1 cellular context compared by ENCODE assay signal in the genomic region with DNA sequence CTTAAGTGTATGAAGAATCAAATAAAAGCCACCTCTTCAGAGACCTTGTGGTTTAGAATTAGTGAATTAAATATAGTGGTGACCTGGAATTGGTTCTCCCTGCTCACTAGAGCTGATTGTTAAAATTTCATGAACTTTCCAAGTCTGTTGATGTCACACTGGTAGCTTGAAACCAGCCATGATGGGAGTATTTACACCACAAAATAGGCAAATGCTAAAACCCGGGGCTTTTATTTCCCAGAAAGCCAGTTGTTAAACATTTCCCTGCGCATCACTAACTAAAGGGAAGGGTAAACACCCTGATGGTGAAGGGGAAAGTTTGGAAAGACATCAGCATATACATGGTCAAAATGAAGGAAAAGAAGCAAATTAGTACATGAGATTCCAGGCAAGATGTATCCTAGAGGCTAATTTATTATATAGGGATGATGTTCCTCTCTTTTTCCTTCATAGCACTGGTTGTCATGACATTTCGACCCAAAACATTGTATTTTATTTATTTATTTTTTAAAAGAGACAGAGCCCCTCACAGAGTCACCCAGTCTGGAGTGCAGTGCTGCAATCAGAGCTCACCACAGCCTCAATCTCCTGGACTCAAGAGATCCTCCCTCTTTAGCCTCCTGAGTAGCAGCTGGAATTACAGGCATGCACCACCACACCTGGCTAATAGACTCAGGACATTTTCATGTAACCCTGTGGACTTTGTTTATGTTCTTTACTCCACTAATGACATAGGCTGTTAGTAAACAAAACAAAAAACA.
TF ChIP-seq lines count a peak whose summit lies in the region.

No MANE protein-coding gene starts in this region.

TF ChIP-seq in HCT116, 20 proteins besides CTCF, POLR2A, EP300 and RAD21 (continued from another document):
- TF ChIP-seq, protein P1, sequence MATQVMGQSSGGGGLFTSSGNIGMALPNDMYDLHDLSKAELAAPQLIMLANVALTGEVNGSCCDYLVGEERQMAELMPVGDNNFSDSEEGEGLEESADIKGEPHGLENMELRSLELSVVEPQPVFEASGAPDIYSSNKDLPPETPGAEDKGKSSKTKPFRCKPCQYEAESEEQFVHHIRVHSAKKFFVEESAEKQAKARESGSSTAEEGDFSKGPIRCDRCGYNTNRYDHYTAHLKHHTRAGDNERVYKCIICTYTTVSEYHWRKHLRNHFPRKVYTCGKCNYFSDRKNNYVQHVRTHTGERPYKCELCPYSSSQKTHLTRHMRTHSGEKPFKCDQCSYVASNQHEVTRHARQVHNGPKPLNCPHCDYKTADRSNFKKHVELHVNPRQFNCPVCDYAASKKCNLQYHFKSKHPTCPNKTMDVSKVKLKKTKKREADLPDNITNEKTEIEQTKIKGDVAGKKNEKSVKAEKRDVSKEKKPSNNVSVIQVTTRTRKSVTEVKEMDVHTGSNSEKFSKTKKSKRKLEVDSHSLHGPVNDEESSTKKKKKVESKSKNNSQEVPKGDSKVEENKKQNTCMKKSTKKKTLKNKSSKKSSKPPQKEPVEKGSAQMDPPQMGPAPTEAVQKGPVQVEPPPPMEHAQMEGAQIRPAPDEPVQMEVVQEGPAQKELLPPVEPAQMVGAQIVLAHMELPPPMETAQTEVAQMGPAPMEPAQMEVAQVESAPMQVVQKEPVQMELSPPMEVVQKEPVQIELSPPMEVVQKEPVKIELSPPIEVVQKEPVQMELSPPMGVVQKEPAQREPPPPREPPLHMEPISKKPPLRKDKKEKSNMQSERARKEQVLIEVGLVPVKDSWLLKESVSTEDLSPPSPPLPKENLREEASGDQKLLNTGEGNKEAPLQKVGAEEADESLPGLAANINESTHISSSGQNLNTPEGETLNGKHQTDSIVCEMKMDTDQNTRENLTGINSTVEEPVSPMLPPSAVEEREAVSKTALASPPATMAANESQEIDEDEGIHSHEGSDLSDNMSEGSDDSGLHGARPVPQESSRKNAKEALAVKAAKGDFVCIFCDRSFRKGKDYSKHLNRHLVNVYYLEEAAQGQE (IDR thresholded peaks at IDR 0.05; ENCODE audit: low read depth), result no peak
- TF ChIP-seq CEBPB (IDR thresholded peaks at IDR 0.05; ENCODE audit: low read depth) (no peak), EZH2phosphoT487 (IDR thresholded peaks at IDR 0.05; ENCODE audit: borderline replicate concordance) (no peak), ZFX (IDR thresholded peaks at IDR 0.05) (no peak), YY1 (IDR thresholded peaks at IDR 0.05; ENCODE audit: extremely low read depth, insufficient replicate concordance, low read depth, low read length) (no peak), SRF (IDR thresholded peaks at IDR 0.05; ENCODE audit: low read depth) (no peak)
- TF ChIP-seq, protein P2, sequence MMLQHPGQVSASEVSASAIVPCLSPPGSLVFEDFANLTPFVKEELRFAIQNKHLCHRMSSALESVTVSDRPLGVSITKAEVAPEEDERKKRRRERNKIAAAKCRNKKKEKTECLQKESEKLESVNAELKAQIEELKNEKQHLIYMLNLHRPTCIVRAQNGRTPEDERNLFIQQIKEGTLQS (IDR thresholded peaks at IDR 0.05), result no peak
